In the genomic region with DNA sequence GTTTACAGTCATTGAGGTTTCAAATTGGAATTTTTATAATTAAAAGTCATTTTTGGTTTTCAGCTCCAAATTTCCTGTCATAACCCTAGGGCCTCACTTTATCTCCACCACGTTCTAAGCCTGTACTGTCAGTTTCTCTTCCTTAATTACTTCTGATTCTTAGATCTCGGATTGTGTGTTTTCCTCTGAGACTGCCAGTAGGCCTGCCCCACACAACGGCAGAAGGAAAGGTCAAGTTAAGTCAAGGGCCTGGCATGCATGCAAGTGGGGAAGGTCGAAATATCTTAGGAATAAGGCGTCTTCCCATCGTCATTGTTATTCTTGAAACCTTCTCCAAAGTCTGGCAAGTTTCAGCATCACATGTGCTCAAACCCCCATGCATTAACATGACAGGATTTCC, we compare ENCODE assay signal across 31 cellular contexts.
"Had no signal": no experiment of that assay in that cellular context is flagged by ENCODE, and none has a peak within 500 bp of the region (broad histone marks: within the 10 kb centered on the region; RNA-seq: fewer than 3 reads in every experiment).

No MANE protein-coding gene starts in this region.

- H3K27ac ChIP-seq: cardiac muscle cell, Peyer's patch, WERI-Rb-1 had no signal

- H3K9me3 ChIP-seq: Peyer's patch had no signal

- H3K4me3 ChIP-seq: cardiac muscle cell, Peyer's patch had no signal

- DNase-seq: activated CD4-positive, alpha-beta memory T cell treated with anti-CD3 and anti-CD28 coated beads, Interleukin-2, amount 10 ng/mL, durations not matched to agents 7 days and 5 days; activated CD4-positive, alpha-beta T cell treated with anti-CD3 and anti-CD28 coated beads for 1 hour; activated CD4-positive, alpha-beta T cell treated with anti-CD3 and anti-CD28 coated beads for 48 hours; activated CD4-positive, CD25-positive, alpha-beta regulatory T cell; activated CD8-positive, alpha-beta memory T cell treated with anti-CD3 and anti-CD28 coated beads for 24 hours; activated CD8-positive, alpha-beta memory T cell treated with anti-CD3 and anti-CD28 coated beads, Interleukin-2, amount 10 ng/mL, durations not matched to agents 7 days and 5 days; activated CD8-positive, alpha-beta memory T cell treated with anti-CD3 and anti-CD28 coated beads, Interleukin-2, amount 50 U/mL, for 48 hours; activated effector memory CD4-positive, alpha-beta T cell treated with Interleukin-2 at 50 U/mL for 16 hours; activated naive CD4-positive, alpha-beta T cell treated with anti-CD3 and anti-CD28 coated beads, Interleukin-2, amount 10 ng/mL, durations not matched to agents 7 days and 5 days; activated naive CD8-positive, alpha-beta T cell treated with anti-CD3 and anti-CD28 coated beads, Interleukin-2, amount 50 U/mL, for 24 hours; activated T-cell treated with anti-CD3 and anti-CD28 coated beads, Interleukin-2, amount 50 U/mL, for 48 hours; anterior cingulate cortex; Karpas-422; KBM-7; NCI-H1048; NCI-H1105 treated with DMSO at 0.1 percent for 48 hours; NCI-H1436; NCI-H1694; NCI-H1930; NCI-H345; NCI-H524 treated with DMSO at 0.1 percent for 48 hours; NK-92 treated with Interleukin-12 subunit alpha and Interleukin-12 subunit beta, amount 100 ng/mL, for 24 hours; PC-3; Peyer's patch; RPMI8226; SW 1271; T-helper 1 cell; T-helper 2 cell; T-helper 9 cell; WERI-Rb-1 had no signal

- H3K27me3 ChIP-seq: cardiac muscle cell, Peyer's patch had no signal

- H3K36me3 ChIP-seq: cardiac muscle cell, Peyer's patch, WERI-Rb-1 had no signal

- H3K4me1 ChIP-seq: Peyer's patch had no signal

- ATAC-seq: activated CD8-positive, alpha-beta memory T cell treated with anti-CD3 and anti-CD28 coated beads, Interleukin-2, amount 10 ng/mL, durations not matched to agents 7 days and 5 days; activated naive CD8-positive, alpha-beta T cell treated with anti-CD3 and anti-CD28 coated beads, Interleukin-2, amount 50 U/mL, for 24 hours; PC-3 had no signal
